ENCODE assay signal across 14 cellular contexts in the genomic region with DNA sequence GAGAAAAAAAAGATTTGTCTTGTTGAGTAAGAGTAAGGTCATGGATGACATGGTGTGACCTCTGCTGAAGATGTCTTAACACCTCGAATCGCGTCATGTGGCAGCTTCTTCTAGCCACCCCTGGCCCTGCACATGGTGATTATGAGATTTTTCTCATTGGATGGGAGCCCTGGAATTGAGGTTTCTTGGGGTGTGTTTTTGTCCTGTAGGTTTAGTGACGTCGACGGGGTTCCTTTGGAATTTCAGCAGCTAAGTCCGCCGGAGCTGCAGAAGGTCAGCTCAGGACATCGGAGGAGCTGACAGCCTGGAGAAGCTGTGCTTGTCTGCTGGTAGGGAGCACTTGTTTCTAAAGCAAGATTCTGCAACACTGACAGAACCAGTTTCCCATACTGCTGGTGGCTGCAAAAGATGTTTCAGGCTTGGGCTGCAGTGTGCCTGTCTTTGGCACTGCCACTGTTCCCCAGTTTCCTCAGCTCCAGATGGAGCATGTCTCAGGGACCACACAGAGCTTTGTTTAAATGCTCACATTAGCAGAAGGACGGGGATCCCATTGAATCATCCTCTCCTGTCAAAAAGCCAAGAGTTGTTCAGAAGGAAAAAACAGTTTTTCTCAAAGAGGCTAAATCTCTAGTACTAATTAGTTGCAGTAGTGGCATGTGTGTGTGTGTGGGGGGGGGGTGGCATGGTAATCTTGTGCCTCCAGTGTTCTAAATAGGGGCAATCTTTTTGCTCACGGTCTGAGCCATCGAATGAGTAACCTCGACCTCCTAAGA. TPM values are rescaled to one million over a fixed set of nuclear protein-coding genes. Genes with fewer than 3 reads are reported as not detected.
DNase-seq lines count a peak whose midpoint lies in the region; ATAC-seq and TF ChIP-seq lines count a peak whose summit lies in the region.
"Had no signal": no experiment of that assay in that cellular context is flagged by ENCODE, and none has a peak within 500 bp of the region (broad histone marks: within the 10 kb centered on the region; RNA-seq: fewer than 3 reads in every experiment).

No MANE protein-coding gene starts in this region.

- in situ Hi-C loops in IMR-90 (cut with MboI; ENCODE audit: low sequenced_read_pairs) = no loop called here

- TF ChIP-seq RAD21 in IMR-90 (IDR thresholded peaks at IDR 0.05; ENCODE audit: low read length) = peak; percentile 12; the same call in 1 of the 2 replicates

- no TSS peak for BruUV-seq in IMR-90 (replicated peaks; lab: Mats Ljungman, UMichigan)

- POLR2A ChIA-PET in IMR-90 (lab: Charles Lee; ENCODE audit: unreplicated experiment) = interaction anchor here (0.5 to 0.6 kb wide), 2 partner anchors 91 to 98 kb away, joined by 3 read pairs; no protein-coding TSS in a partner anchor
- POLR2A ChIA-PET in activated CD8-positive, alpha-beta T cell treated with anti-CD3 and anti-CD28 coated beads for 36 hours (lab: Charles Lee) = interaction anchor here (1.1 kb wide), 1 partner anchor 26 kb away, joined by 6 read pairs; no protein-coding TSS in a partner anchor

- 7% methylated on average over 3 of the region's 13 CpGs; no CpG with 5 or more reads in 1 of the 2 experiments for WGBS in IMR-90 (ENCODE audit: extremely low coverage in 2 of 2, insufficient read length in 1 of 2), 2 experiments

- H2BK15ac ChIP-seq in IMR-90 (ENCODE audit: low read depth, low read length) = peak overlapping the region; percentile 33; the same call in 1 of the 3 replicates

- no peak for TF ChIP-seq POLR2A in IMR-90 (IDR thresholded peaks at IDR 0.05; ENCODE audit: low read depth, low read length)

- no peak overlapping the region for H4K5ac ChIP-seq in IMR-90 (ENCODE audit: low read depth, low read length)

- no peak overlapping the region for H2AK9ac ChIP-seq in IMR-90 (replicated peaks; ENCODE audit: low read depth, low read length, poor library complexity)

- H3K27ac ChIP-seq in IMR-90 (ENCODE audit: insufficient read depth, low read length) (peak overlapping the region; percentile 27; the same call in 1 of the 2 replicates), osteoblast (ENCODE audit: low read depth, low read length) (no peak overlapping the region)
- H3K27ac ChIP-seq: VCaP had no signal

- H2BK120ac ChIP-seq in IMR-90 (ENCODE audit: low read depth, low read length) = peak overlapping the region; percentile 45

- DNase-seq in AG08395 (ENCODE audit: low spot score) = peak; percentile 70
- DNase-seq in IMR-90 = peak; percentile 93
- no peak for DNase-seq in endothelial cell (ENCODE audit: low spot score)
- DNase-seq in osteoblast (ENCODE audit: insufficient read length, low spot score, missing footprints) = peak; percentile 90
- no peak for DNase-seq in kidney tubule cell (ENCODE audit: low spot score)
- no peak for DNase-seq in globus pallidus (ENCODE audit: low spot score)
- DNase-seq in MV-4-11 (lab: John Stamatoyannopoulos, UW) = no peak
- no peak for DNase-seq in activated CD8-positive, alpha-beta T cell treated with anti-CD3 and anti-CD28 coated beads for 36 hours
- DNase-seq: activated effector memory CD4-positive, alpha-beta T cell treated with Interleukin-2 at 50 U/mL for 16 hours; CD4-positive, CD25-positive, alpha-beta regulatory T cell; NCI-H1105 treated with DMSO at 0.1 percent for 48 hours; stimulated activated CD4-positive, alpha-beta T cell treated with anti-CD3 and anti-CD28 coated beads, Interleukin-2, amount 100 ng/mL, for 48 hours had no signal

- H3K9me1 ChIP-seq in IMR-90 (ENCODE audit: insufficient read depth, low read length) = peaks cover 3% of the 10 kb centered on the region; the same call in 1 of the 2 replicates

- peak overlapping the region; percentile 46; the same call in 1 of the 2 replicates for H3K4ac ChIP-seq in IMR-90 (ENCODE audit: low read depth, low read length)

- intact Hi-C loops in IMR-90 (cut with micrococcal nuclease) = no loop called here
- intact Hi-C loops in activated CD8-positive, alpha-beta T cell treated with anti-CD3 and anti-CD28 coated beads for 36 hours (cut with micrococcal nuclease) = no loop called here

- H3K23ac ChIP-seq in IMR-90 (ENCODE audit: low read depth, low read length) = peak overlapping the region; percentile 57

- H3K4me3 ChIP-seq in IMR-90 (ENCODE audit: insufficient read depth, low read depth, low read length) (no peak overlapping the region), osteoblast (ENCODE audit: insufficient read depth, low read length) (no peak overlapping the region)

- 0 out of 2 replicates have a peak overlapping the region, but pooled peaks have one; percentile 21 for H2BK20ac ChIP-seq in IMR-90 (ENCODE audit: low read depth, low read length)

- H3K9ac ChIP-seq in IMR-90 (ENCODE audit: low read depth, low read length) = no peak overlapping the region

- peaks cover 12% of the 10 kb centered on the region for H3K4me1 ChIP-seq in IMR-90 (ENCODE audit: control insufficient read depth, insufficient read depth, low read length)
- peaks cover 28% of the 10 kb centered on the region for H3K4me1 ChIP-seq in osteoblast (ENCODE audit: insufficient read depth, low read length)

- peak overlapping the region; percentile 27; the same call in 1 of the 2 replicates for H4K91ac ChIP-seq in IMR-90 (ENCODE audit: insufficient read depth, low read depth, low read length)

- peaks cover 11% of the 10 kb centered on the region for H4K20me1 ChIP-seq in IMR-90 (ENCODE audit: insufficient read depth, low read length)
- no peaks in the 10 kb centered on the region for H4K20me1 ChIP-seq in osteoblast (ENCODE audit: insufficient read depth, low read length)

- peak; percentile 25 for ATAC-seq in IMR-90 (ENCODE audit: low read depth)
- no peak for ATAC-seq in activated CD8-positive, alpha-beta T cell treated with anti-CD3 and anti-CD28 coated beads for 36 hours

- no peaks in the 10 kb centered on the region for H3K36me3 ChIP-seq in IMR-90 (ENCODE audit: control insufficient read depth, insufficient read depth, low read length)
- H3K36me3 ChIP-seq in osteoblast (ENCODE audit: insufficient read depth, low read length) = no peaks in the 10 kb centered on the region

- H3K9me3 Mint-ChIP-seq in endothelial cell (ENCODE audit: unreplicated experiment) = no peaks in the 10 kb centered on the region
- H3K9me3 Mint-ChIP-seq in activated CD8-positive, alpha-beta T cell treated with anti-CD3 and anti-CD28 coated beads for 36 hours = no peaks in the 10 kb centered on the region
- H3K9me3 Mint-ChIP-seq: mesothelial cell of epicardium had no signal

- peak overlapping the region; percentile 31 for H3K27ac Mint-ChIP-seq in endothelial cell (ENCODE audit: unreplicated experiment)
- H3K27ac Mint-ChIP-seq in activated CD8-positive, alpha-beta T cell treated with anti-CD3 and anti-CD28 coated beads for 36 hours = no peak overlapping the region
- H3K27ac Mint-ChIP-seq: CD4-positive, CD25-positive, alpha-beta regulatory T cell; mesothelial cell of epicardium had no signal

- H3K14ac ChIP-seq in IMR-90 (replicated peaks; ENCODE audit: low read depth, low read length) = peak overlapping the region; percentile 41

- H3K79me1 ChIP-seq in IMR-90 (ENCODE audit: low read depth in 1 of 2, low read length in 2 of 2) = peaks cover 0 to 3% of the 10 kb centered on the region in 2 experiments; a peak in 1 of 4 replicates

- TF ChIP-seq CTCF in IMR-90 (conservative IDR thresholded peaks at IDR 0.05; ENCODE audit: low read depth, low read length) (no peak), endothelial cell (IDR thresholded peaks at IDR 0.05; ENCODE audit: unreplicated experiment) (no peak), osteoblast (IDR thresholded peaks at IDR 0.05; ENCODE audit: extremely low read depth, low read depth, low read length) (no peak)
- TF ChIP-seq CTCF in activated CD8-positive, alpha-beta T cell treated with anti-CD3 and anti-CD28 coated beads for 36 hours (IDR thresholded peaks at IDR 0.05) = no peak

- peak overlapping the region; percentile 72 for H3K4me2 ChIP-seq in IMR-90 (ENCODE audit: low read depth, low read length)
- H3K4me2 ChIP-seq in osteoblast (ENCODE audit: insufficient read depth, low read length) = peak overlapping the region; percentile 46

- H3K9me3 ChIP-seq in IMR-90 (ENCODE audit: control insufficient read depth, insufficient read depth, low read length) (no peaks in the 10 kb centered on the region), osteoblast (ENCODE audit: low read depth, low read length) (no peaks in the 10 kb centered on the region)

- H3K56ac ChIP-seq in IMR-90 (ENCODE audit: extremely low read depth, insufficient read depth, low read length) = peak overlapping the region; percentile 27; the same call in 1 of the 2 replicates

- no peaks in the 10 kb centered on the region for H3K79me2 ChIP-seq in osteoblast (ENCODE audit: insufficient read depth, low read length)

- H3K27me3 ChIP-seq in IMR-90 (ENCODE audit: control insufficient read depth, insufficient read depth, low read length) (no peaks in the 10 kb centered on the region), osteoblast (ENCODE audit: insufficient read depth, low read length) (no peaks in the 10 kb centered on the region)

- CTCF ChIA-PET in IMR-90 (lab: Yijun Ruan, JAX) = interaction anchor here (0.6 kb wide), 1 partner anchor 14 kb away, joined by 4 read pairs; no protein-coding TSS in a partner anchor
- CTCF ChIA-PET in activated CD8-positive, alpha-beta T cell treated with anti-CD3 and anti-CD28 coated beads for 36 hours (lab: Charles Lee) = interaction anchor here (1.0 to 1.1 kb wide), 2 partner anchors 10 to 22 kb away, joined by 3 to 4 read pairs; no protein-coding TSS in a partner anchor

- H2AFZ ChIP-seq in IMR-90 (replicated peaks; ENCODE audit: low read length, poor library complexity) (peak overlapping the region; percentile 49), osteoblast (ENCODE audit: low read length) (no peak overlapping the region)

- peak overlapping the region; percentile 44 for H2BK5ac ChIP-seq in IMR-90 (ENCODE audit: low read depth, low read length, poor library complexity, severe bottlenecking)

- peaks cover 5% of the 10 kb centered on the region for H3K27me3 Mint-ChIP-seq in endothelial cell (ENCODE audit: unreplicated experiment)
- peaks cover 36% of the 10 kb centered on the region for H3K27me3 Mint-ChIP-seq in activated CD8-positive, alpha-beta T cell treated with anti-CD3 and anti-CD28 coated beads for 36 hours

- peak overlapping the region; percentile 29; the same call in 1 of the 2 replicates for H2AK5ac ChIP-seq in IMR-90 (ENCODE audit: low read depth, low read length)

- no peaks in the 10 kb centered on the region for H3K36me3 Mint-ChIP-seq in endothelial cell (ENCODE audit: low read depth, unreplicated experiment)
- H3K36me3 Mint-ChIP-seq in activated CD8-positive, alpha-beta T cell treated with anti-CD3 and anti-CD28 coated beads for 36 hours (ENCODE audit: low read depth) = no peaks in the 10 kb centered on the region
- H3K36me3 Mint-ChIP-seq: CD4-positive, CD25-positive, alpha-beta regulatory T cell; mesothelial cell of epicardium had no signal

- no peak overlapping the region for H3K18ac ChIP-seq in IMR-90 (ENCODE audit: low read depth, low read length)

- H3K4me1 Mint-ChIP-seq in endothelial cell (ENCODE audit: unreplicated experiment) = peaks cover 9% of the 10 kb centered on the region
- peaks cover 29% of the 10 kb centered on the region for H3K4me1 Mint-ChIP-seq in activated CD8-positive, alpha-beta T cell treated with anti-CD3 and anti-CD28 coated beads for 36 hours (ENCODE audit: low read depth)

- H3K4me3 Mint-ChIP-seq in endothelial cell (ENCODE audit: unreplicated experiment) = no peak overlapping the region
- H3K4me3 Mint-ChIP-seq in activated CD8-positive, alpha-beta T cell treated with anti-CD3 and anti-CD28 coated beads for 36 hours = no peak overlapping the region
- H3K4me3 Mint-ChIP-seq: mesothelial cell of epicardium had no signal

- no peak overlapping the region for H4K8ac ChIP-seq in IMR-90 (ENCODE audit: low read depth in 2 of 2, low read length in 2 of 2)

- dilution Hi-C loops in IMR-90 (cut with HindIII; ENCODE audit: low sequenced_read_pairs, unreplicated experiment) = no loop called here

RNA-seq across cellular contexts. Expression of a gene that starts 5.2 kb away (rescaled TPM):
- 53.6 and 86.7 TPM in 2 replicates for total RNA-seq in IMR-90 (2012; rRNA removed)
- polyA plus RNA-seq in IMR-90 (2012; rRNA removed) = 171 and 406 TPM in 2 replicates
- 405 and 665 TPM in 2 replicates for polyA plus RNA-seq in IMR-90 (2012; cell fraction: cytosol; rRNA removed)
- 1,840 and 2,271 TPM in 2 replicates for polyA plus RNA-seq in IMR-90 (2012; cell fraction: nucleus; rRNA removed; ENCODE audit: low replicate concordance)
- 41.5 TPM for total RNA-seq in endothelial cell (ENCODE audit: unreplicated experiment)
- 42.3 and 63.6 TPM in 2 replicates for total RNA-seq in osteoblast
- total RNA-seq in activated CD8-positive, alpha-beta T cell treated with anti-CD3 and anti-CD28 coated beads for 36 hours = 10 to 100 TPM; 81.8 to 84.6 TPM

Comparison
In these comparisons a context has a peak if more than half of its experiments do, and no peak if none do; other contexts are left out.
1. DNase-seq: peak in AG08395 (single experiment), IMR-90 (single experiment) and osteoblast (single experiment); none in endothelial cell (single experiment), kidney tubule cell (single experiment), globus pallidus (single experiment), MV-4-11 (single experiment) and activated CD8-positive, alpha-beta T cell treated with anti-CD3 and anti-CD28 coated beads for 36 hours (single experiment).